In the genomic region with DNA sequence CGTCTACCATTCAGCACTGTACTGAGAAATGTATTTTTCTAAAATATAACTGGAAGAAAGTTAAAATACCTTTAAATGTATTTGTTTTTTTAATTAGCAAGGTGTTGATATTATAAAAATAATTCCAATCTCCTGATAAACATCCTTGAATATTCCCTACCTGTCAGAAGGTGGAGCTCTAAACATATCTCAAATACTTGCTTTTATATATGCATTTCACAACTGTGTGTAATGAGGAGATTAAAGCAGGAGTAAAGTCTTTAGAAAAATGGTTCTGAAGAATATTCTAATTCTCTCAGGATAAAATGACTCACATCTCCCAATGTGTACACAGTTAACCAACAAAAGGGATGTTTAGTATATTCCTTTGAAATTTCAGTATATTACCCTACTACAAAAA, we compare ENCODE assay signal across 19 cellular contexts.
DNase-seq lines count a peak whose midpoint lies in the region; ATAC-seq and TF ChIP-seq lines count a peak whose summit lies in the region.
"Had no signal": no experiment of that assay in that cellular context is flagged by ENCODE, and none has a peak within 500 bp of the region (broad histone marks: within the 10 kb centered on the region; RNA-seq: fewer than 3 reads in every experiment).

No MANE protein-coding gene starts in this region.

- TF ChIP-seq CTCF in VCaP (conservative IDR thresholded peaks at IDR 0.05): peak; percentile 78

- no peak overlapping the region for H3K27ac ChIP-seq in VCaP
- H3K27ac ChIP-seq: breast epithelium, upper lobe of left lung had no signal

- ATAC-seq in left lobe of liver: peak; percentile 62
- ATAC-seq in HG03457 (IDR thresholded peaks at IDR 0.05; ENCODE audit: unreplicated experiment): no peak
- no peak for ATAC-seq in left ventricle myocardium superior
- ATAC-seq: CD8-positive, alpha-beta T cell had no signal

- intact Hi-C loops in left ventricle myocardium superior (cut with micrococcal nuclease): no loop called here

- DNase-seq in NCI-H510A treated with DMSO at 0.1 percent for 48 hours (lab: John Stamatoyannopoulos, UW) (peak; percentile 30), NCI-H510A (lab: John Stamatoyannopoulos, UW) (no peak), NCI-H1105 (lab: John Stamatoyannopoulos, UW) (peak; percentile 25), left lobe of liver (ENCODE audit: low spot score) (no peak), UCSD-AML1 (lab: John Stamatoyannopoulos, UW; ENCODE audit: unreplicated experiment) (no peak), left ventricle myocardium superior (no peak)
- DNase-seq: activated naive CD8-positive, alpha-beta T cell treated with anti-CD3 and anti-CD28 coated beads for 36 hours; activated T-cell treated with anti-CD3 and anti-CD28 coated beads, Interleukin-2, amount 50 U/mL, for 48 hours; CD8-positive, alpha-beta T cell; effector CD4-positive, alpha-beta T cell; GF-D8; NCI-H187; NCI-H774; Right ventricle myocardium superior; stimulated activated naive CD4-positive, alpha-beta T cell; upper lobe of left lung had no signal

Comparison
In these comparisons a context has a peak if more than half of its experiments do, and no peak if none do; other contexts are left out.
1. DNase-seq: peak in NCI-H510A treated with DMSO at 0.1 percent for 48 hours (single experiment) and NCI-H1105 (single experiment); none in NCI-H510A (single experiment), left lobe of liver (single experiment), UCSD-AML1 (single experiment) and left ventricle myocardium superior (single experiment).